Comparison of ENCODE assay signal across 14 cellular contexts in genomic region chr10:132862485-132863420, GRCh38.
DNase-seq lines count a peak whose midpoint lies in the region; FAIRE-seq and TF ChIP-seq lines count a peak whose summit lies in the region.
"Had no signal": no experiment of that assay in that cellular context is flagged by ENCODE, and none has a peak within 500 bp of the region (broad histone marks: within the 10 kb centered on the region; RNA-seq: fewer than 3 reads in every experiment).

No MANE protein-coding gene starts in this region.

- no peaks in the 10 kb centered on the region; the same call in 1 of the 2 replicates for H3K9me3 ChIP-seq in Loucy (ENCODE audit: insufficient read depth, low read depth, low read length)
- H3K9me3 ChIP-seq in small intestine (ENCODE audit: control insufficient read depth, low read depth) = no peaks in the 10 kb centered on the region
- H3K9me3 ChIP-seq in BE2C = no peaks in the 10 kb centered on the region
- peaks cover 20% of the 10 kb centered on the region for H3K9me3 ChIP-seq in mammary epithelial cell (replicated peaks; ENCODE audit: insufficient read depth, low read length)
- H3K9me3 ChIP-seq: pancreas, SK-N-SH had no signal

- H3F3A ChIP-seq in Loucy (ENCODE audit: low read depth) = no peaks in the 10 kb centered on the region

- H3K27ac ChIP-seq in small intestine (ENCODE audit: low read depth in 1 of 2, low read length in 1 of 2) (no peak overlapping the region), mammary epithelial cell (ENCODE audit: insufficient read depth, low read depth, low read length) (no peak overlapping the region)
- H3K27ac ChIP-seq: coronary artery, pancreas had no signal

- POLR2A ChIA-PET in activated CD4-positive, alpha-beta memory T cell treated with anti-CD3 and anti-CD28 coated beads, Interleukin-2, amount 10 ng/mL, durations not matched to agents 7 days and 5 days (lab: Charles Lee) = no interaction called here

- CTCF ChIA-PET in activated CD4-positive, alpha-beta memory T cell treated with anti-CD3 and anti-CD28 coated beads, Interleukin-2, amount 10 ng/mL, durations not matched to agents 7 days and 5 days (lab: Charles Lee) = no interaction called here
- CTCF ChIA-PET in mammary epithelial cell (lab: Charles Lee; ENCODE audit: low non-redundant PET) = no interaction called here

- no peak for FAIRE-seq in small intestine (lab: Jason Lieb, UNC)
- FAIRE-seq: pancreas had no signal

- no peaks in the 10 kb centered on the region for H4K20me1 ChIP-seq in Loucy (ENCODE audit: insufficient read depth, low read length, poor library complexity, severe bottlenecking)
- no peaks in the 10 kb centered on the region for H4K20me1 ChIP-seq in mammary epithelial cell (ENCODE audit: insufficient read depth, low read length)

- TF ChIP-seq CTCF in Loucy (conservative IDR thresholded peaks at IDR 0.05; ENCODE audit: low read length) (no peak), BE2C (IDR thresholded peaks at IDR 0.05; ENCODE audit: low read depth, low read length) (no peak), mammary epithelial cell (conservative IDR thresholded peaks at IDR 0.05 in 1 of 2, IDR thresholded peaks at IDR 0.05 in 1 of 2; ENCODE audit: extremely low read depth in 1 of 2, insufficient read depth in 1 of 2, low read depth in 1 of 2, low read length in 2 of 2) (no peak)

- H3K9me2 ChIP-seq in Loucy (replicated peaks; ENCODE audit: low read depth, low read length) = no peaks in the 10 kb centered on the region
- H3K9me2 ChIP-seq: SK-N-SH had no signal

- WGBS in small intestine, 3 donors = 23 to 29% (median 24%) methylated on average over 34 of the region's 34 CpGs
- WGBS in mammary epithelial cell (ENCODE audit: low coverage, missing lambda C conversion rate) = 36% methylated on average over 7 of the region's 34 CpGs

- no peak overlapping the region for H3K9ac ChIP-seq in Loucy (ENCODE audit: low read depth, low read length, poor library complexity, severe bottlenecking)
- H3K9ac ChIP-seq in mammary epithelial cell (ENCODE audit: insufficient read depth, low read length) = no peak overlapping the region
- H3K9ac ChIP-seq: SK-N-SH had no signal

- no peaks in the 10 kb centered on the region for H3K36me3 Mint-ChIP-seq in activated T-cell treated with anti-CD3 and anti-CD28 coated beads, Interleukin-2, amount 50 U/mL, for 24 hours (ENCODE audit: low read depth)
- no peaks in the 10 kb centered on the region for H3K36me3 Mint-ChIP-seq in activated CD4-positive, alpha-beta memory T cell treated with anti-CD3 and anti-CD28 coated beads, Interleukin-2, amount 10 ng/mL, durations not matched to agents 7 days and 5 days (ENCODE audit: low read depth)

- DNase-seq in activated T-cell treated with anti-CD3 and anti-CD28 coated beads, Interleukin-2, amount 50 U/mL, for 24 hours = peak; percentile 28
- DNase-seq in activated T-cell treated with anti-CD3 and anti-CD28 coated beads, Interleukin-2, amount 50 U/mL, for 48 hours = no peak
- peak; percentile 38 for DNase-seq in iPS-NIHi7 (ENCODE audit: extremely low spot score)
- peak; percentile 31 for DNase-seq in small intestine
- no peak for DNase-seq in activated CD4-positive, alpha-beta memory T cell treated with anti-CD3 and anti-CD28 coated beads, Interleukin-2, amount 10 ng/mL, durations not matched to agents 7 days and 5 days
- no peak for DNase-seq in BE2C
- no peak for DNase-seq in mammary epithelial cell
- DNase-seq: activated CD4-positive, alpha-beta T cell treated with anti-CD3 and anti-CD28 coated beads for 4 hours; hypothalamus; SK-N-SH had no signal

- no peaks in the 10 kb centered on the region for H3K36me3 ChIP-seq in Loucy (ENCODE audit: insufficient read depth, low read length)
- H3K36me3 ChIP-seq in small intestine (ENCODE audit: control insufficient read depth in 2 of 2, insufficient read depth in 2 of 2, low read length in 2 of 2) = no peaks in the 10 kb centered on the region
- H3K36me3 ChIP-seq in BE2C = no peaks in the 10 kb centered on the region
- H3K36me3 ChIP-seq in mammary epithelial cell (ENCODE audit: insufficient read depth, low read length) = no peaks in the 10 kb centered on the region
- H3K36me3 ChIP-seq: pancreas had no signal

- H3K27me3 Mint-ChIP-seq in activated T-cell treated with anti-CD3 and anti-CD28 coated beads, Interleukin-2, amount 50 U/mL, for 24 hours = peaks cover 26% of the 10 kb centered on the region
- no peaks in the 10 kb centered on the region for H3K27me3 Mint-ChIP-seq in activated CD4-positive, alpha-beta memory T cell treated with anti-CD3 and anti-CD28 coated beads, Interleukin-2, amount 10 ng/mL, durations not matched to agents 7 days and 5 days

- dilution Hi-C loops in mammary epithelial cell (cut with HindIII; ENCODE audit: low sequenced_read_pairs) = no loop called here

- H2AFZ ChIP-seq in Loucy (ENCODE audit: low read length) = no peak overlapping the region; the same call in 1 of the 2 replicates
- no peak overlapping the region for H2AFZ ChIP-seq in mammary epithelial cell (ENCODE audit: low read depth, low read length)

- H3K27me3 ChIP-seq in Loucy (ENCODE audit: insufficient read depth, low read length, poor library complexity, severe bottlenecking) (no peaks in the 10 kb centered on the region), small intestine (ENCODE audit: control insufficient read depth in 2 of 2, insufficient read depth in 2 of 2, low read length in 2 of 2) (peaks cover 0 to 3% of the 10 kb centered on the region in 2 donors), BE2C (peaks cover 14% of the 10 kb centered on the region), mammary epithelial cell (ENCODE audit: insufficient read depth, low read length) (peaks cover 4% of the 10 kb centered on the region)

- in situ Hi-C loops in mammary epithelial cell (cut with MboI; ENCODE audit: low sequenced_read_pairs in 2 of 2) = no loop called here

- peaks cover 9% of the 10 kb centered on the region for H3K4me1 Mint-ChIP-seq in activated T-cell treated with anti-CD3 and anti-CD28 coated beads, Interleukin-2, amount 50 U/mL, for 24 hours (ENCODE audit: low read depth)
- no peaks in the 10 kb centered on the region for H3K4me1 Mint-ChIP-seq in activated CD4-positive, alpha-beta memory T cell treated with anti-CD3 and anti-CD28 coated beads, Interleukin-2, amount 10 ng/mL, durations not matched to agents 7 days and 5 days

- no peak overlapping the region for H3K27ac Mint-ChIP-seq in activated T-cell treated with anti-CD3 and anti-CD28 coated beads, Interleukin-2, amount 50 U/mL, for 24 hours
- no peak overlapping the region for H3K27ac Mint-ChIP-seq in activated CD4-positive, alpha-beta memory T cell treated with anti-CD3 and anti-CD28 coated beads, Interleukin-2, amount 10 ng/mL, durations not matched to agents 7 days and 5 days
- H3K27ac Mint-ChIP-seq: memory B cell had no signal

- BruUV-seq in mammary epithelial cell (replicated peaks; lab: Mats Ljungman, UMichigan) = no TSS peak

- H3K4me1 ChIP-seq in Loucy (ENCODE audit: insufficient read depth, low read length, poor library complexity, severe bottlenecking) = peaks cover 16% of the 10 kb centered on the region
- no peaks in the 10 kb centered on the region for H3K4me1 ChIP-seq in small intestine (ENCODE audit: control insufficient read depth in 2 of 2, insufficient read depth in 1 of 2, low read depth in 1 of 2, low read length in 1 of 2)
- H3K4me1 ChIP-seq in BE2C = no peaks in the 10 kb centered on the region
- H3K4me1 ChIP-seq in mammary epithelial cell (ENCODE audit: insufficient read depth, low read length) = no peaks in the 10 kb centered on the region
- H3K4me1 ChIP-seq: pancreas had no signal

- H3K4me2 ChIP-seq in Loucy (ENCODE audit: low read depth, low read length, poor library complexity, severe bottlenecking) (peak overlapping the region; percentile 35), mammary epithelial cell (ENCODE audit: insufficient read depth, low read depth, low read length) (no peak overlapping the region)
- H3K4me2 ChIP-seq: SK-N-SH had no signal

- no peaks in the 10 kb centered on the region for H3K9me3 Mint-ChIP-seq in activated T-cell treated with anti-CD3 and anti-CD28 coated beads, Interleukin-2, amount 50 U/mL, for 24 hours
- no peaks in the 10 kb centered on the region for H3K9me3 Mint-ChIP-seq in activated CD4-positive, alpha-beta memory T cell treated with anti-CD3 and anti-CD28 coated beads, Interleukin-2, amount 10 ng/mL, durations not matched to agents 7 days and 5 days
- H3K9me3 Mint-ChIP-seq: memory B cell had no signal

- H3K79me2 ChIP-seq in Loucy (ENCODE audit: insufficient read depth, low read length) (no peaks in the 10 kb centered on the region), mammary epithelial cell (ENCODE audit: insufficient read depth, low read length) (no peaks in the 10 kb centered on the region)

- H3K4me3 Mint-ChIP-seq in activated T-cell treated with anti-CD3 and anti-CD28 coated beads, Interleukin-2, amount 50 U/mL, for 24 hours = no peak overlapping the region
- H3K4me3 Mint-ChIP-seq in activated CD4-positive, alpha-beta memory T cell treated with anti-CD3 and anti-CD28 coated beads, Interleukin-2, amount 10 ng/mL, durations not matched to agents 7 days and 5 days = no peak overlapping the region
- H3K4me3 Mint-ChIP-seq: memory B cell had no signal

- H3K4me3 ChIP-seq in Loucy (ENCODE audit: low read length, poor library complexity, severe bottlenecking) = no peak overlapping the region
- H3K4me3 ChIP-seq in small intestine (ENCODE audit: low read depth in 1 of 2, low read length in 2 of 2) = no peak overlapping the region
- no peak overlapping the region for H3K4me3 ChIP-seq in BE2C (ENCODE audit: low read depth, low read length)
- H3K4me3 ChIP-seq in mammary epithelial cell (replicated peaks in 1 of 3; ENCODE audit: insufficient read depth in 1 of 3, low read depth in 2 of 3, low read length in 3 of 3) = no peak overlapping the region
- H3K4me3 ChIP-seq: coronary artery, pancreas had no signal

- intact Hi-C loops in mammary epithelial cell (cut with micrococcal nuclease) = no loop called here

Comparison
In these comparisons a context has a peak if more than half of its experiments do, and no peak if none do; other contexts are left out.
1. DNase-seq: peak in activated T-cell treated with anti-CD3 and anti-CD28 coated beads, Interleukin-2, amount 50 U/mL, for 24 hours (single experiment), iPS-NIHi7 (single experiment) and small intestine (single experiment); none in activated T-cell treated with anti-CD3 and anti-CD28 coated beads, Interleukin-2, amount 50 U/mL, for 48 hours (0 of 2), activated CD4-positive, alpha-beta memory T cell treated with anti-CD3 and anti-CD28 coated beads, Interleukin-2, amount 10 ng/mL, durations not matched to agents 7 days and 5 days (single experiment), BE2C (single experiment) and mammary epithelial cell (single experiment).